ENCODE assay signal across 23 cellular contexts in the genomic region with DNA sequence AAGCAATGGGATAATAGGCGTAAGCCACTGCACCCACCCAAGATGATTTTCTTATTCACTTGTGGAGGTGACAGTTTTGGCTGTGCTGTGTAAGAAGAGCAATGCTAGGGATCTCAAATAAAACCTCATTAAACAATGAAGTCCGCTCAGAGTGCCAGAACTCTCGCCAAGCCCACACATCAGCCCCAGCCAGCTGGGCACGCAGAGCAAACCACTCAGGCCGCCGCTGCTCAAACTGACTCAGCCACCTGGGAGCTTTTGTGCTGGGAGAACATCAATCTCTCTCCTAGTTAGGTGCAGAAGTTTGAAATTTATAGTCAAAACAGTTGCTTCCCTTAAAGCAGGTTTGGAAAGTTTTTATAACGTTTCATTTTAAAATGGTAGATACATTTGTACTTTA.
"Had no signal": no experiment of that assay in that cellular context is flagged by ENCODE, and none has a peak within 500 bp of the region (broad histone marks: within the 10 kb centered on the region; RNA-seq: fewer than 3 reads in every experiment).

No MANE protein-coding gene starts in this region.

- DNase-seq: activated CD4-positive, alpha-beta T cell treated with anti-CD3 and anti-CD28 coated beads for 48 hours; activated CD4-positive, alpha-beta T cell treated with anti-CD3 and anti-CD28 coated beads, Interleukin-2, amount 50 U/mL, for 4 hours; activated CD8-positive, alpha-beta T cell treated with anti-CD3 and anti-CD28 coated beads, Interleukin-2, amount 10 ng/mL, durations not matched to agents 7 days and 5 days; activated effector memory CD4-positive, alpha-beta T cell treated with Interleukin-2 at 50 U/mL for 16 hours; activated naive CD4-positive, alpha-beta T cell; activated T-cell treated with anti-CD3 and anti-CD28 coated beads, Interleukin-2, amount 50 U/mL, for 24 hours; aorta; brain microvascular endothelial cell; Kasumi-1; KBM-7; NCI-H1105; NCI-H1436 treated with DMSO at 0.1 percent for 48 hours; NCI-H187 treated with DMSO at 0.1 percent for 48 hours; NCI-H2081 treated with DMSO at 0.1 percent for 48 hours; NCI-H2171 treated with DMSO at 0.1 percent for 48 hours; NCI-H226; NCI-H69; NK-92 treated with Interleukin-12 subunit alpha and Interleukin-12 subunit beta, amount 100 ng/mL, for 24 hours; OCI-M1; RPMI8226; SW 1271 had no signal

- H3K4me3 ChIP-seq: cardiac muscle cell, SJSA1 had no signal
